Comparison of ENCODE assay signal across 19 cellular contexts in genomic region chr19:12478234-12478941, GRCh38. TPM values are rescaled to one million over a fixed set of nuclear protein-coding genes. Genes with fewer than 3 reads are reported as not detected.
DNase-seq lines count a peak whose midpoint lies in the region; ATAC-seq lines count a peak whose summit lies in the region.
"Had no signal": no experiment of that assay in that cellular context is flagged by ENCODE, and none has a peak within 500 bp of the region (broad histone marks: within the 10 kb centered on the region; RNA-seq: fewer than 3 reads in every experiment).

No MANE protein-coding gene starts in this region.

- no peak for ATAC-seq in T-helper 17 cell
- peak; percentile 42 to 68 for ATAC-seq in naive thymus-derived CD8-positive, alpha-beta T cell
- ATAC-seq: activated T-cell treated with anti-CD3 and anti-CD28 coated beads, Interleukin-2, amount 50 U/mL, for 72 hours; upper lobe of right lung had no signal

- H3K4me3 Mint-ChIP-seq in T-helper 17 cell = no peak overlapping the region
- H3K4me3 Mint-ChIP-seq in naive thymus-derived CD8-positive, alpha-beta T cell = peak overlapping the region in 6 of 10 donors; percentile 4 to 63 (median 38)
- H3K4me3 Mint-ChIP-seq: activated naive CD8-positive, alpha-beta T cell treated with anti-CD3 and anti-CD28 coated beads, Interleukin-2, amount 10 ng/mL, durations not matched to agents 7 days and 5 days; activated T-cell treated with anti-CD3 and anti-CD28 coated beads, Interleukin-2, amount 50 U/mL, for 72 hours; dendritic cell treated with granulocyte-macrophage colony-stimulating factor and Interleukin-4, amounts not matched to agents 40 ng/mL and 50 ng/mL, for 4 days had no signal

- DNase-seq in NCI-H1417 (lab: John Stamatoyannopoulos, UW) (peak in 2 of 3 experiments; percentile 33 to 66), NCI-H1417 treated with DMSO at 0.1 percent for 48 hours (lab: John Stamatoyannopoulos, UW) (no peak), ELF-1 (ENCODE audit: low read depth, low spot score) (peak; percentile 16), T-helper 17 cell (no peak), globus pallidus (ENCODE audit: low spot score) (no peak), NCI-H526 treated with DMSO at 0.1 percent for 48 hours (lab: John Stamatoyannopoulos, UW) (no peak), NCI-H524 treated with DMSO at 0.1 percent for 48 hours (lab: John Stamatoyannopoulos, UW) (no peak)
- DNase-seq in naive thymus-derived CD8-positive, alpha-beta T cell = peak in 1 of 10 donors; percentile 4
- DNase-seq: activated CD4-positive, CD25-positive, alpha-beta regulatory T cell treated with anti-CD3 and anti-CD28 coated beads, Interleukin-2, amount 50 U/mL, for 72 hours; activated naive CD8-positive, alpha-beta T cell treated with anti-CD3 and anti-CD28 coated beads, Interleukin-2, amount 10 ng/mL, durations not matched to agents 7 days and 5 days; activated T-cell treated with anti-CD3 and anti-CD28 coated beads, Interleukin-2, amount 50 U/mL, for 72 hours; brain microvascular endothelial cell; NCI-H1436 treated with DMSO at 0.1 percent for 48 hours; NCI-H446; occipital lobe; stimulated activated CD4-positive, alpha-beta T cell treated with anti-CD3 and anti-CD28 coated beads, Interleukin-4, amount 100 ng/mL, for 1 hour; stomach; upper lobe of right lung had no signal

- no peaks in the 10 kb centered on the region for H3K36me3 Mint-ChIP-seq in T-helper 17 cell (ENCODE audit: low read depth)
- H3K36me3 Mint-ChIP-seq in naive thymus-derived CD8-positive, alpha-beta T cell = peaks cover 0 to 8% (median 0%) of the 10 kb centered on the region in 3 donors

- no peaks in the 10 kb centered on the region for H3K9me3 ChIP-seq in T-helper 17 cell (ENCODE audit: control insufficient read depth, low read length, poor library complexity, severe bottlenecking)
- H3K9me3 ChIP-seq: upper lobe of right lung had no signal

- H3K4me1 Mint-ChIP-seq in T-helper 17 cell = peaks cover 20% of the 10 kb centered on the region
- peaks cover 24 to 48% (median 41%) of the 10 kb centered on the region in 4 donors for H3K4me1 Mint-ChIP-seq in naive thymus-derived CD8-positive, alpha-beta T cell

- POLR2A ChIA-PET in naive thymus-derived CD8-positive, alpha-beta T cell (lab: Charles Lee) = interaction anchor here (2.4 kb wide), 1 partner anchor 17 kb away, joined by 10 read pairs; no protein-coding TSS in a partner anchor

- peaks cover 0 to 3% (median 0%) of the 10 kb centered on the region in 9 donors for H3K9me3 Mint-ChIP-seq in naive thymus-derived CD8-positive, alpha-beta T cell

- H3K27me3 Mint-ChIP-seq in T-helper 17 cell = no peaks in the 10 kb centered on the region
- H3K27me3 Mint-ChIP-seq in naive thymus-derived CD8-positive, alpha-beta T cell = no peaks in the 10 kb centered on the region
- H3K27me3 Mint-ChIP-seq: activated naive CD8-positive, alpha-beta T cell treated with anti-CD3 and anti-CD28 coated beads, Interleukin-2, amount 10 ng/mL, durations not matched to agents 7 days and 5 days; dendritic cell treated with granulocyte-macrophage colony-stimulating factor and Interleukin-4, amounts not matched to agents 40 ng/mL and 50 ng/mL, for 4 days had no signal

- peak overlapping the region; percentile 27 for H3K27ac Mint-ChIP-seq in T-helper 17 cell
- peak overlapping the region; percentile 42 to 88 (median 78) for H3K27ac Mint-ChIP-seq in naive thymus-derived CD8-positive, alpha-beta T cell
- H3K27ac Mint-ChIP-seq: activated naive CD8-positive, alpha-beta T cell treated with anti-CD3 and anti-CD28 coated beads, Interleukin-2, amount 10 ng/mL, durations not matched to agents 7 days and 5 days; activated T-cell treated with anti-CD3 and anti-CD28 coated beads, Interleukin-2, amount 50 U/mL, for 72 hours; dendritic cell treated with granulocyte-macrophage colony-stimulating factor and Interleukin-4, amounts not matched to agents 40 ng/mL and 50 ng/mL, for 4 days had no signal

RNA-seq across cellular contexts. Expression of gene ZNF709, which starts 6.2 kb away (rescaled TPM):
- 1 to 10 TPM; 1.5 to 1.6 TPM for total RNA-seq in T-helper 17 cell
- 1 to 10 TPM; 6.4 to 7.7 TPM for total RNA-seq in naive thymus-derived CD8-positive, alpha-beta T cell
- 1 to 10 TPM in 2 of 3 donors, under 1 TPM in 1; 0.60 to 2.8 (median 1.3) TPM for polyA plus RNA-seq in naive thymus-derived CD8-positive, alpha-beta T cell

RNA-seq across cellular contexts. Expression of gene ZNF443, which starts 37.6 kb away (rescaled TPM):
- total RNA-seq in T-helper 17 cell = 1 to 10 TPM; 2.3 to 2.6 TPM
- total RNA-seq in naive thymus-derived CD8-positive, alpha-beta T cell = 1 to 10 TPM; 5.1 to 6.1 TPM
- 1 to 10 TPM; 1.1 to 3.6 (median 2.0) TPM for polyA plus RNA-seq in naive thymus-derived CD8-positive, alpha-beta T cell

Comparison
In these comparisons a context has a peak if more than half of its experiments do, and no peak if none do; other contexts are left out.
1. DNase-seq: peak in NCI-H1417 (2 of 3) and ELF-1 (single experiment); none in NCI-H1417 treated with DMSO at 0.1 percent for 48 hours (single experiment), T-helper 17 cell (0 of 3), globus pallidus (single experiment), NCI-H526 treated with DMSO at 0.1 percent for 48 hours (single experiment) and NCI-H524 treated with DMSO at 0.1 percent for 48 hours (single experiment).